ENCODE assay signal across 8 cellular contexts in the genomic region with DNA sequence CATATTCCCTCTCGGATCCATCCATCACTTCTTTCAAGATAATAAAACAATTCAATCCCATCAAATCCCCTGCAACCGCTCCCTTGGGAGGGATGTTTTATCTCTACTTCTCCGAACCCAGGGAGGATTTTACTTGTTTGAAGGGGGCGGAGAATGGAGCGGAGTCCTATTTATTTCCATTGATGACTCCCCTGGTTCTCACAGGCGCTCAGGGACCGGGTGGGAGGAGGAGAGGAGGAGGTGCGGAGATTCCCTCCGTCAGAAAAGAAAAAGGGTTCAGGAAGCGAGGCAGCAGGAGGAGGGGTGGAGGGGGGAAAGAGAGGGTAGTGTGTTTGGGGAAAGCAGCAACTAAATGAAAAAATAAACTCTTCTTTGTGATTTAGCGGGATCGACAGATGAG. TPM values are rescaled to one million over a fixed set of nuclear protein-coding genes. Genes with fewer than 3 reads are reported as not detected.
DNase-seq lines count a peak whose midpoint lies in the region; ATAC-seq and TF ChIP-seq lines count a peak whose summit lies in the region.
"Had no signal": no experiment of that assay in that cellular context is flagged by ENCODE, and none has a peak within 500 bp of the region (broad histone marks: within the 10 kb centered on the region; RNA-seq: fewer than 3 reads in every experiment).

No MANE protein-coding gene starts in this region.

- no peak for ATAC-seq in activated CD8-positive, alpha-beta T cell treated with anti-CD3 and anti-CD28 coated beads for 36 hours
- ATAC-seq in HG03432 (IDR thresholded peaks at IDR 0.05; ENCODE audit: unreplicated experiment) (no peak), PC-3 (no peak)

- H3F3A ChIP-seq in PC-3 (ENCODE audit: low read length, unreplicated experiment), result no peaks in the 10 kb centered on the region

- TF ChIP-seq POLR2A in sigmoid colon (IDR thresholded peaks at IDR 0.05), result no peak

- no peaks in the 10 kb centered on the region for H3K9me2 ChIP-seq in PC-3 (replicated peaks; ENCODE audit: low read length)

- H3K36me3 ChIP-seq in HEK293 (ENCODE audit: control insufficient read depth in 2 of 2, insufficient read depth in 1 of 2, low read length in 2 of 2), result no peaks in the 10 kb centered on the region
- no peaks in the 10 kb centered on the region for H3K36me3 ChIP-seq in sigmoid colon
- no peaks in the 10 kb centered on the region for H3K36me3 ChIP-seq in PC-3 (ENCODE audit: low read depth, low read length)

- H3K36me3 Mint-ChIP-seq in activated CD8-positive, alpha-beta T cell treated with anti-CD3 and anti-CD28 coated beads for 36 hours (ENCODE audit: low read depth), result no peaks in the 10 kb centered on the region

- no TSS peak for BruUV-seq in PC-3 (replicated peaks; lab: Mats Ljungman, UMichigan)

- TF ChIP-seq CTCF in HEK293 (tag by site-specific recombination; IDR thresholded peaks at IDR 0.05) (no peak), sigmoid colon (IDR thresholded peaks at IDR 0.05) (no peak), PC-3 (conservative IDR thresholded peaks at IDR 0.05; ENCODE audit: low read depth, low read length) (no peak)
- TF ChIP-seq CTCF in activated CD8-positive, alpha-beta T cell treated with anti-CD3 and anti-CD28 coated beads for 36 hours (IDR thresholded peaks at IDR 0.05), result no peak

- 49 to 70% methylated on average over 12 of the region's 12 CpGs for WGBS in sigmoid colon, 2 donors

- no peaks in the 10 kb centered on the region for H3K9me3 Mint-ChIP-seq in activated CD8-positive, alpha-beta T cell treated with anti-CD3 and anti-CD28 coated beads for 36 hours

- H3K4me3 Mint-ChIP-seq in activated CD8-positive, alpha-beta T cell treated with anti-CD3 and anti-CD28 coated beads for 36 hours, result peak overlapping the region; percentile 81

- CTCF ChIA-PET in HEK293 (lab: Yijun Ruan, JAX), result no interaction called here
- CTCF ChIA-PET in activated CD8-positive, alpha-beta T cell treated with anti-CD3 and anti-CD28 coated beads for 36 hours (lab: Charles Lee), result interaction anchor here (1.1 to 1.5 kb wide), 3 partner anchors 9 to 41 kb away, joined by 3 to 5 read pairs (median 3); no protein-coding TSS in a partner anchor
- CTCF ChIA-PET in PC-3 (lab: Charles Lee), result no interaction called here

- H2AFZ ChIP-seq in PC-3 (ENCODE audit: low read length), result no peak overlapping the region

- no peaks in the 10 kb centered on the region for H3K27me3 ChIP-seq in sigmoid colon
- peaks cover 28% of the 10 kb centered on the region for H3K27me3 ChIP-seq in PC-3 (ENCODE audit: low read length)

- POLR2A ChIA-PET in HEK293 (lab: Yijun Ruan, JAX) (no interaction called here), PC-3 (lab: Charles Lee; ENCODE audit: unreplicated experiment) (no interaction called here)
- POLR2A ChIA-PET in activated CD8-positive, alpha-beta T cell treated with anti-CD3 and anti-CD28 coated beads for 36 hours (lab: Charles Lee), result no interaction called here

- no peak for DNase-seq in activated CD8-positive, alpha-beta T cell treated with anti-CD3 and anti-CD28 coated beads for 36 hours
- DNase-seq in sigmoid colon, result peak; percentile 62
- DNase-seq in DMS79 treated with DMSO at 0.1 percent for 48 hours (lab: John Stamatoyannopoulos, UW), result no peak
- DNase-seq in PC-3, result no peak
- DNase-seq: activated CD4-positive, alpha-beta T cell treated with anti-CD3 and anti-CD28 coated beads, Interleukin-2, amount 50 U/mL, for 1 hour had no signal

- no peaks in the 10 kb centered on the region for H3K4me1 ChIP-seq in HEK293 (ENCODE audit: control insufficient read depth, insufficient read depth, low read length)
- H3K4me1 ChIP-seq in sigmoid colon, result peaks cover 0 to 21% (median 16%) of the 10 kb centered on the region in 4 donors
- H3K4me1 ChIP-seq in PC-3 (ENCODE audit: insufficient read depth, low read length), result no peaks in the 10 kb centered on the region

- TF ChIP-seq EP300 in sigmoid colon (IDR thresholded peaks at IDR 0.05), result no peak

- H3K27ac ChIP-seq in HEK293 (ENCODE audit: extremely low read depth, low read depth, low read length) (peak overlapping the region; percentile 62; the same call in 1 of the 2 replicates), sigmoid colon (peak overlapping the region; percentile 56 to 76 (median 68)), PC-3 (ENCODE audit: low read length) (no peak overlapping the region)

- no peak overlapping the region for H3K9ac ChIP-seq in PC-3 (ENCODE audit: low read length)

- H3K4me1 Mint-ChIP-seq in activated CD8-positive, alpha-beta T cell treated with anti-CD3 and anti-CD28 coated beads for 36 hours (ENCODE audit: low read depth), result peaks cover 16% of the 10 kb centered on the region

- H3K27ac Mint-ChIP-seq in activated CD8-positive, alpha-beta T cell treated with anti-CD3 and anti-CD28 coated beads for 36 hours, result no peak overlapping the region

- intact Hi-C loops in activated CD8-positive, alpha-beta T cell treated with anti-CD3 and anti-CD28 coated beads for 36 hours (cut with micrococcal nuclease), result no loop called here
- intact Hi-C loops in sigmoid colon (cut with DNase I), result loop anchor here (5.0 kb wide), 1 partner anchor 148 kb away; a partner anchor contains a TSS
- intact Hi-C loops in PC-3 (cut with micrococcal nuclease), result no loop called here

- H3K4me3 ChIP-seq in HEK293 (ENCODE audit: low read depth, low read length) (no peak overlapping the region), iPS-11a (ENCODE audit: low read depth, low read length) (peak overlapping the region; percentile 62), sigmoid colon (peak overlapping the region; percentile 48 to 69 (median 63)), PC-3 (ENCODE audit: low read length) (no peak overlapping the region)

- no peaks in the 10 kb centered on the region for H3K79me2 ChIP-seq in PC-3 (ENCODE audit: low read length)

- H4K20me1 ChIP-seq in PC-3 (ENCODE audit: low read length), result no peaks in the 10 kb centered on the region

- peaks cover 46% of the 10 kb centered on the region for H3K27me3 Mint-ChIP-seq in activated CD8-positive, alpha-beta T cell treated with anti-CD3 and anti-CD28 coated beads for 36 hours

- no peak overlapping the region for H3K4me2 ChIP-seq in PC-3 (ENCODE audit: low read length)

- H3K9me3 ChIP-seq in HEK293 (ENCODE audit: control insufficient read depth, insufficient read depth, low read depth, low read length) (no peaks in the 10 kb centered on the region), sigmoid colon (no peaks in the 10 kb centered on the region), PC-3 (ENCODE audit: low read length) (no peaks in the 10 kb centered on the region)

TF ChIP-seq in HEK293, 187 proteins besides CTCF, POLR2A, EP300 and RAD21 (continues in another document):
- TF ChIP-seq, protein P1, sequence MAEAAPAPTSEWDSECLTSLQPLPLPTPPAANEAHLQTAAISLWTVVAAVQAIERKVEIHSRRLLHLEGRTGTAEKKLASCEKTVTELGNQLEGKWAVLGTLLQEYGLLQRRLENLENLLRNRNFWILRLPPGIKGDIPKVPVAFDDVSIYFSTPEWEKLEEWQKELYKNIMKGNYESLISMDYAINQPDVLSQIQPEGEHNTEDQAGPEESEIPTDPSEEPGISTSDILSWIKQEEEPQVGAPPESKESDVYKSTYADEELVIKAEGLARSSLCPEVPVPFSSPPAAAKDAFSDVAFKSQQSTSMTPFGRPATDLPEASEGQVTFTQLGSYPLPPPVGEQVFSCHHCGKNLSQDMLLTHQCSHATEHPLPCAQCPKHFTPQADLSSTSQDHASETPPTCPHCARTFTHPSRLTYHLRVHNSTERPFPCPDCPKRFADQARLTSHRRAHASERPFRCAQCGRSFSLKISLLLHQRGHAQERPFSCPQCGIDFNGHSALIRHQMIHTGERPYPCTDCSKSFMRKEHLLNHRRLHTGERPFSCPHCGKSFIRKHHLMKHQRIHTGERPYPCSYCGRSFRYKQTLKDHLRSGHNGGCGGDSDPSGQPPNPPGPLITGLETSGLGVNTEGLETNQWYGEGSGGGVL (tag by site-specific recombination; IDR thresholded peaks at IDR 0.05), result peak; percentile 70
- TF ChIP-seq MZF1 (tag by site-specific recombination; IDR thresholded peaks at IDR 0.05; ENCODE audit: borderline replicate concordance) (peak; percentile 77; the same call in 1 of the 2 replicates), ZXDB (tag by site-specific recombination; IDR thresholded peaks at IDR 0.05) (peak; percentile 21; the same call in 1 of the 2 replicates), TCF7L2 (IDR thresholded peaks at IDR 0.05; ENCODE audit: borderline replicate concordance, low read depth, low read length) (0 out of 2 replicates have a peak, but pooled peaks have one; percentile 30), ZBTB20 (tag by site-specific recombination; IDR thresholded peaks at IDR 0.05) (peak; percentile 36; the same call in 1 of the 2 replicates), ZNF785 (tag by site-specific recombination; IDR thresholded peaks at IDR 0.05) (no peak), IKZF3 (tag by site-specific recombination; IDR thresholded peaks at IDR 0.05) (peak; percentile 42; the same call in 1 of the 2 replicates), ZBTB48 (tag by site-specific recombination; IDR thresholded peaks at IDR 0.05) (peak; percentile 61; the same call in 1 of the 2 replicates), ZNF19 (tag by site-specific recombination; IDR thresholded peaks at IDR 0.05; ENCODE audit: low read depth) (no peak), SP2 (tag by site-specific recombination; IDR thresholded peaks at IDR 0.05) (0 out of 2 replicates have a peak, but pooled peaks have one; percentile 19), ZNF366 (tag by site-specific recombination; conservative IDR thresholded peaks at IDR 0.05) (peak; percentile 61), WT1 (tag by site-specific recombination; IDR thresholded peaks at IDR 0.05) (peak; percentile 52), SP3 (tag by site-specific recombination; IDR thresholded peaks at IDR 0.05) (peak; percentile 39; the same call in 1 of the 2 replicates)
- TF ChIP-seq, protein P2, sequence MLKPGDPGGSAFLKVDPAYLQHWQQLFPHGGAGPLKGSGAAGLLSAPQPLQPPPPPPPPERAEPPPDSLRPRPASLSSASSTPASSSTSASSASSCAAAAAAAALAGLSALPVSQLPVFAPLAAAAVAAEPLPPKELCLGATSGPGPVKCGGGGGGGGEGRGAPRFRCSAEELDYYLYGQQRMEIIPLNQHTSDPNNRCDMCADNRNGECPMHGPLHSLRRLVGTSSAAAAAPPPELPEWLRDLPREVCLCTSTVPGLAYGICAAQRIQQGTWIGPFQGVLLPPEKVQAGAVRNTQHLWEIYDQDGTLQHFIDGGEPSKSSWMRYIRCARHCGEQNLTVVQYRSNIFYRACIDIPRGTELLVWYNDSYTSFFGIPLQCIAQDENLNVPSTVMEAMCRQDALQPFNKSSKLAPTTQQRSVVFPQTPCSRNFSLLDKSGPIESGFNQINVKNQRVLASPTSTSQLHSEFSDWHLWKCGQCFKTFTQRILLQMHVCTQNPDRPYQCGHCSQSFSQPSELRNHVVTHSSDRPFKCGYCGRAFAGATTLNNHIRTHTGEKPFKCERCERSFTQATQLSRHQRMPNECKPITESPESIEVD (tag by site-specific recombination; IDR thresholded peaks at IDR 0.05), result peak; percentile 60; the same call in 1 of the 2 replicates

RNA-seq across cellular contexts. Expression of a gene that starts 2.1 kb away (rescaled TPM):
- total RNA-seq in activated CD8-positive, alpha-beta T cell treated with anti-CD3 and anti-CD28 coated beads for 36 hours, result under 1 TPM; 0.34 to 0.41 TPM
- total RNA-seq in sigmoid colon (10 to 100 TPM in 1 of 4 donors, 1 to 10 TPM in 3; 3.8 to 11.1 (median 7.4) TPM), PC-3 (2014; rRNA removed) (0.04 TPM in 1 of 2 replicates, not detected in the other)
- 1 to 10 TPM; 1.2 to 1.6 (median 1.5) TPM for polyA plus RNA-seq in sigmoid colon

Comparison
In these comparisons a context has a peak if more than half of its experiments do, and no peak if none do; other contexts are left out.
1. H3K4me3 ChIP-seq: peak in iPS-11a (single experiment) and sigmoid colon (4 of 4); none in HEK293 (single experiment) and PC-3 (single experiment).